In genomic region chr15:26007151-26007550, GRCh38 we compare ENCODE assay signal across 26 cellular contexts.
"Had no signal": no experiment of that assay in that cellular context is flagged by ENCODE, and none has a peak within 500 bp of the region (broad histone marks: within the 10 kb centered on the region; RNA-seq: fewer than 3 reads in every experiment).

No MANE protein-coding gene starts in this region.

- H3K9me3 ChIP-seq: colonic mucosa, esophagus squamous epithelium, gastrocnemius medialis, left lung, lower lobe of right lung had no signal

- H3K27ac ChIP-seq: colonic mucosa, epithelial cell of prostate, esophagus squamous epithelium, gastrocnemius medialis, heart right ventricle, left lung, lower lobe of right lung had no signal

- H3K27ac Mint-ChIP-seq: dendritic cell treated with granulocyte-macrophage colony-stimulating factor and Interleukin-4, amounts not matched to agents 40 ng/mL and 50 ng/mL, for 4 days; effector memory CD8-positive, alpha-beta T cell; endodermal cell; mesothelial cell of epicardium had no signal

- H3K4me1 ChIP-seq: colonic mucosa, esophagus squamous epithelium, gastrocnemius medialis, heart right ventricle, left lung, lower lobe of right lung had no signal

- H3K9me3 Mint-ChIP-seq: dendritic cell treated with granulocyte-macrophage colony-stimulating factor and Interleukin-4, amounts not matched to agents 40 ng/mL and 50 ng/mL, for 4 days; endodermal cell; mesothelial cell of epicardium had no signal

- H3K36me3 Mint-ChIP-seq: mesothelial cell of epicardium had no signal

- H3K4me3 ChIP-seq: colonic mucosa, esophagus squamous epithelium, gastrocnemius medialis, heart right ventricle, left lung, lower lobe of right lung, mucosa of descending colon had no signal

- H3K27me3 Mint-ChIP-seq: dendritic cell treated with granulocyte-macrophage colony-stimulating factor and Interleukin-4, amounts not matched to agents 40 ng/mL and 50 ng/mL, for 4 days had no signal

- H3K36me3 ChIP-seq: colonic mucosa, esophagus squamous epithelium, gastrocnemius medialis, heart right ventricle, left lung, lower lobe of right lung had no signal

- FAIRE-seq: endometrium, islet of Langerhans, keratinocyte had no signal

- DNase-seq: colonic mucosa; cortex of kidney; effector CD8-positive, alpha-beta T cell; effector memory CD8-positive, alpha-beta T cell; endodermal cell; erythroblast; esophagus squamous epithelium; foreskin fibroblast; foreskin melanocyte; gastrocnemius medialis; glutamatergic neuron; heart right ventricle; hippocampal formation; left cardiac atrium; left lung; left ventricle myocardium superior; lower lobe of right lung; mesenchymal stem cell; mucosa of descending colon had no signal

- ATAC-seq: effector memory CD8-positive, alpha-beta T cell; esophagus mucosa; gastrocnemius medialis; heart right ventricle; left cardiac atrium; left lung; left ventricle myocardium superior; lower lobe of right lung; mucosa of descending colon had no signal

- H3K4me1 Mint-ChIP-seq: endodermal cell had no signal

- H3K27me3 ChIP-seq: colonic mucosa, esophagus squamous epithelium, left lung had no signal

- H3K4me3 Mint-ChIP-seq: dendritic cell treated with granulocyte-macrophage colony-stimulating factor and Interleukin-4, amounts not matched to agents 40 ng/mL and 50 ng/mL, for 4 days; effector memory CD8-positive, alpha-beta T cell; endodermal cell; mesothelial cell of epicardium had no signal
